15 cellular contexts compared by ENCODE assay signal in genomic region chr1:19418503-19418971, GRCh38.
DNase-seq lines count a peak whose midpoint lies in the region; ATAC-seq and TF ChIP-seq lines count a peak whose summit lies in the region.
"Had no signal": no experiment of that assay in that cellular context is flagged by ENCODE, and none has a peak within 500 bp of the region (broad histone marks: within the 10 kb centered on the region; RNA-seq: fewer than 3 reads in every experiment).

No MANE protein-coding gene starts in this region.

- peaks cover 29% of the 10 kb centered on the region; the same call in 1 of the 2 replicates for H4K20me1 ChIP-seq in PC-3 (ENCODE audit: low read length)

- H3K4me1 Mint-ChIP-seq in T-helper 2 cell treated with Interferon-gamma antibody and Interleukin-4, amounts not matched to agents 5 μg/mL and 100 μg/mL, for 36 hours (ENCODE audit: low read depth): peaks cover 35% of the 10 kb centered on the region

- H3K27ac Mint-ChIP-seq in T-helper 2 cell treated with Interferon-gamma antibody and Interleukin-4, amounts not matched to agents 5 μg/mL and 100 μg/mL, for 36 hours: peak overlapping the region; percentile 34

- TF ChIP-seq EP300 in esophagus muscularis mucosa (IDR thresholded peaks at IDR 0.05) (no peak), sigmoid colon (IDR thresholded peaks at IDR 0.05) (peak in 2 of 4 donors; percentile 52 to 77)

- H3K4me3 ChIP-seq in PC-3 (ENCODE audit: low read length) (no peak overlapping the region), esophagus muscularis mucosa (no peak overlapping the region), sigmoid colon (no peak overlapping the region), lower leg skin (ENCODE audit: low read depth, poor library complexity, severe bottlenecking) (no peak overlapping the region)
- H3K4me3 ChIP-seq: A549 had no signal

- H3K79me2 ChIP-seq in PC-3 (ENCODE audit: low read length): peaks cover 89% of the 10 kb centered on the region

- POLR2A ChIA-PET in PC-3 (lab: Charles Lee; ENCODE audit: unreplicated experiment): no interaction called here

- TSS peak; percentile 25 for BruUV-seq in PC-3 (replicated peaks; lab: Mats Ljungman, UMichigan)

- intact Hi-C loops in PC-3 (cut with micrococcal nuclease): no loop called here
- intact Hi-C loops in esophagus muscularis mucosa (cut with DNase I): no loop called here
- intact Hi-C loops in sigmoid colon (cut with DNase I): no loop called here
- intact Hi-C loops in lower leg skin (cut with DNase I; ENCODE audit: low total_unique reads): no loop called here

- H3K36me3 ChIP-seq in PC-3 (ENCODE audit: low read depth, low read length) (peaks cover 15% of the 10 kb centered on the region), esophagus muscularis mucosa (peaks cover 7 to 30% (median 12%) of the 10 kb centered on the region in 4 donors), sigmoid colon (peaks cover 0 to 12% (median 6%) of the 10 kb centered on the region in 4 donors)

- H3K4me3 Mint-ChIP-seq in T-helper 2 cell treated with Interferon-gamma antibody and Interleukin-4, amounts not matched to agents 5 μg/mL and 100 μg/mL, for 36 hours: no peak overlapping the region

- H3K4me1 ChIP-seq in PC-3 (ENCODE audit: insufficient read depth, low read length) (peaks cover 4% of the 10 kb centered on the region; the same call in 1 of the 2 replicates), esophagus muscularis mucosa (peaks cover 84 to 100% (median 99%) of the 10 kb centered on the region in 4 donors), sigmoid colon (peaks cover 0 to 100% (median 96%) of the 10 kb centered on the region in 4 donors)
- H3K4me1 ChIP-seq: A549 had no signal

- no peak overlapping the region for H3K4me2 ChIP-seq in PC-3 (ENCODE audit: low read length)
- H3K4me2 ChIP-seq: A549 had no signal

- no peaks in the 10 kb centered on the region for H3K9me3 Mint-ChIP-seq in T-helper 2 cell treated with Interferon-gamma antibody and Interleukin-4, amounts not matched to agents 5 μg/mL and 100 μg/mL, for 36 hours

- H3K9me3 ChIP-seq in PC-3 (ENCODE audit: low read length) (no peaks in the 10 kb centered on the region), esophagus muscularis mucosa (no peaks in the 10 kb centered on the region), sigmoid colon (no peaks in the 10 kb centered on the region)
- H3K9me3 ChIP-seq: A549 had no signal

- no peak overlapping the region for H3K9ac ChIP-seq in PC-3 (ENCODE audit: low read length)

- H3K9me2 ChIP-seq in PC-3 (replicated peaks; ENCODE audit: low read length): no peaks in the 10 kb centered on the region

- no peak overlapping the region for H3K27ac ChIP-seq in PC-3 (ENCODE audit: low read length)
- H3K27ac ChIP-seq in esophagus muscularis mucosa (replicated peaks in 1 of 4): peak overlapping the region; percentile 88 to 97 (median 92)
- H3K27ac ChIP-seq in sigmoid colon: peak overlapping the region; percentile 82 to 98 (median 91)
- H3K27ac ChIP-seq: A549, VCaP had no signal

- no peak for DNase-seq in T-helper 2 cell treated with Interferon-gamma antibody and Interleukin-4, amounts not matched to agents 5 μg/mL and 100 μg/mL, for 36 hours (ENCODE audit: low spot score)
- DNase-seq in T-helper 2 cell (no peak), PC-3 (no peak), esophagus muscularis mucosa (ENCODE audit: extremely low spot score) (no peak), sigmoid colon (no peak), lower leg skin (ENCODE audit: low spot score in 2 of 2) (no peak), GM20000 (ENCODE audit: low spot score) (no peak)
- DNase-seq: activated naive CD4-positive, alpha-beta T cell treated with Interleukin-2 at 50 U/mL for 16 hours; effector CD8-positive, alpha-beta T cell; hippocampal formation; midbrain; RPMI8226 had no signal

- TF ChIP-seq CTCF in PC-3 (conservative IDR thresholded peaks at IDR 0.05; ENCODE audit: low read depth, low read length) (no peak), esophagus muscularis mucosa (IDR thresholded peaks at IDR 0.05) (no peak), sigmoid colon (IDR thresholded peaks at IDR 0.05) (no peak), lower leg skin (IDR thresholded peaks at IDR 0.05) (no peak), GM20000 (IDR thresholded peaks at IDR 0.05; ENCODE audit: extremely low read depth, missing control alignments) (no peak)

- no peaks in the 10 kb centered on the region for H3K27me3 Mint-ChIP-seq in T-helper 2 cell treated with Interferon-gamma antibody and Interleukin-4, amounts not matched to agents 5 μg/mL and 100 μg/mL, for 36 hours (ENCODE audit: low read depth)

- ATAC-seq in PC-3 (no peak), HG03565 (IDR thresholded peaks at IDR 0.05; ENCODE audit: unreplicated experiment) (no peak)
- ATAC-seq: A549 had no signal

- CTCF ChIA-PET in PC-3 (lab: Charles Lee): no interaction called here

- peaks cover 29% of the 10 kb centered on the region for H3K36me3 Mint-ChIP-seq in T-helper 2 cell treated with Interferon-gamma antibody and Interleukin-4, amounts not matched to agents 5 μg/mL and 100 μg/mL, for 36 hours (ENCODE audit: low read depth)

- no peaks in the 10 kb centered on the region for H3F3A ChIP-seq in PC-3 (ENCODE audit: low read length, unreplicated experiment)

- H2AFZ ChIP-seq in PC-3 (ENCODE audit: low read length): no peak overlapping the region

- no peak for TF ChIP-seq POLR2A in esophagus muscularis mucosa (IDR thresholded peaks at IDR 0.05; ENCODE audit: low read depth)
- TF ChIP-seq POLR2A in sigmoid colon (IDR thresholded peaks at IDR 0.05): no peak
- no peak for TF ChIP-seq POLR2A in lower leg skin (IDR thresholded peaks at IDR 0.05)

- 33% methylated on average over 5 of the region's 5 CpGs for WGBS in esophagus muscularis mucosa
- WGBS in sigmoid colon, 2 donors: 83 to 86% methylated on average over 5 of the region's 5 CpGs
- WGBS in lower leg skin, 2 donors: 77 to 78% methylated on average over 5 of the region's 5 CpGs

- H3K27me3 ChIP-seq in PC-3 (ENCODE audit: low read length) (no peaks in the 10 kb centered on the region), esophagus muscularis mucosa (no peaks in the 10 kb centered on the region), sigmoid colon (no peaks in the 10 kb centered on the region)
